8 cellular contexts compared by ENCODE assay signal in genomic region chr1:27600500-27601175, GRCh38. TPM values are rescaled to one million over a fixed set of nuclear protein-coding genes. Genes with fewer than 3 reads are reported as not detected.
DNase-seq lines count a peak whose midpoint lies in the region; ATAC-seq and TF ChIP-seq lines count a peak whose summit lies in the region.

No MANE protein-coding gene starts in this region.

- H3K27me3 ChIP-seq in osteoblast (ENCODE audit: insufficient read depth, low read length) = no peaks in the 10 kb centered on the region

- peak; percentile 75 for DNase-seq in DMS 273 (lab: John Stamatoyannopoulos, UW; ENCODE audit: unreplicated experiment)
- DNase-seq in NB4 (ENCODE audit: low read depth) = peak; percentile 86
- peak; percentile 69 for DNase-seq in cerebellar cortex (ENCODE audit: low spot score)
- peak; percentile 92 for DNase-seq in osteoblast (ENCODE audit: insufficient read length, low spot score, missing footprints)
- DNase-seq in effector CD8-positive, alpha-beta T cell (lab: John Stamatoyannopoulos, UW) = no peak
- no peak for DNase-seq in NCI-H2029 treated with DMSO at 0.1 percent for 48 hours (lab: John Stamatoyannopoulos, UW)

- peak overlapping the region; percentile 74 for H3K4me3 ChIP-seq in NB4 (ENCODE audit: low read depth, low read length)
- no peak overlapping the region for H3K4me3 ChIP-seq in osteoblast (ENCODE audit: insufficient read depth, low read length)

- peaks cover 68% of the 10 kb centered on the region for H4K20me1 ChIP-seq in osteoblast (ENCODE audit: insufficient read depth, low read length)

- no peak overlapping the region for H2AFZ ChIP-seq in osteoblast (ENCODE audit: low read length)

- H3K9me3 ChIP-seq in osteoblast (ENCODE audit: low read depth, low read length) = no peaks in the 10 kb centered on the region

- peak overlapping the region; percentile 92 for H3K4me2 ChIP-seq in osteoblast (ENCODE audit: insufficient read depth, low read length)

- H3K79me2 ChIP-seq in osteoblast (ENCODE audit: insufficient read depth, low read length) = peaks cover 80% of the 10 kb centered on the region

- peaks cover 51% of the 10 kb centered on the region for H3K4me1 ChIP-seq in osteoblast (ENCODE audit: insufficient read depth, low read length)

- ATAC-seq in HG02642 (IDR thresholded peaks at IDR 0.05; ENCODE audit: poor library complexity, unreplicated experiment) = no peak
- ATAC-seq in GM18909 (IDR thresholded peaks at IDR 0.05; ENCODE audit: poor library complexity, unreplicated experiment) = no peak

- no peak for TF ChIP-seq CTCF in NB4 (IDR thresholded peaks at IDR 0.05; ENCODE audit: low read depth, low read length)
- TF ChIP-seq CTCF in osteoblast (IDR thresholded peaks at IDR 0.05; ENCODE audit: extremely low read depth, low read depth, low read length) = no peak

- TF ChIP-seq POLR2A in NB4 (IDR thresholded peaks at IDR 0.05; ENCODE audit: extremely low read depth, insufficient read length) = no peak

- peak overlapping the region; percentile 56 for H3K27ac ChIP-seq in osteoblast (ENCODE audit: low read depth, low read length)

- no peaks in the 10 kb centered on the region for H3K36me3 ChIP-seq in osteoblast (ENCODE audit: insufficient read depth, low read length)

RNA-seq across cellular contexts. Expression of gene AHDC1, which starts 3.3 kb away (rescaled TPM):
- total RNA-seq in osteoblast = 11.2 and 13.3 TPM in 2 replicates

RNA-seq across cellular contexts. Expression of gene FGR, which starts 34.3 kb away (rescaled TPM):
- total RNA-seq in osteoblast = 0.29 and 0.36 TPM in 2 replicates

Comparison
In these comparisons a context has a peak if more than half of its experiments do, and no peak if none do; other contexts are left out.
1. DNase-seq: peak in DMS 273 (single experiment), NB4 (single experiment), cerebellar cortex (single experiment) and osteoblast (single experiment); none in effector CD8-positive, alpha-beta T cell (single experiment) and NCI-H2029 treated with DMSO at 0.1 percent for 48 hours (single experiment).